ENCODE assay signal across 24 cellular contexts in the genomic region with DNA sequence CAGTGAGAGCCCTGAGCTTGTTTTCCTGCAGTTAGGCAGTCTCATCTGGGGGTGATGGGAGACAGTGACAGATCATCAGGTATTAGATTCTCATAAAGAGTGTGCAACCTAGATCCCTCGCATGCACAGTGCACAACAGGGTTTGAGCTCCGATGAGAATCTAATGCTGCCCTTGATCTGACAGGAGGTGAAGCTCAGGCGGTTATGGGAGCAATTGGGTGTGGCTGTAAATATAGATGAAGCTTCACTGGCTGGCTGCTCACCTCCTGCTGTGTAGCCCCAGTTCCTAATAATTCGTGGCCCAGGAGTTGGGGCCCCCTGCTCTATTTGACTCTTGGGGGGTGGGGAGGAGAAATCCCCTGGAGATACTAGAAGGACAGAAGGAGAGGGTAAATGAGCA.
DNase-seq lines count a peak whose midpoint lies in the region; ATAC-seq and TF ChIP-seq lines count a peak whose summit lies in the region.
"Had no signal": no experiment of that assay in that cellular context is flagged by ENCODE, and none has a peak within 500 bp of the region (broad histone marks: within the 10 kb centered on the region; RNA-seq: fewer than 3 reads in every experiment).

No MANE protein-coding gene starts in this region.

- DNase-seq in activated CD8-positive, alpha-beta T cell treated with anti-CD3 and anti-CD28 coated beads, Interleukin-2, amount 10 ng/mL, durations not matched to agents 7 days and 5 days, result no peak
- DNase-seq in activated CD8-positive, alpha-beta T cell treated with anti-CD3 and anti-CD28 coated beads for 36 hours, result no peak
- no peak for DNase-seq in CD8-positive, alpha-beta memory T cell
- no peak for DNase-seq in activated CD4-positive, alpha-beta memory T cell treated with anti-CD3 and anti-CD28 coated beads for 36 hours
- DNase-seq in stimulated activated effector memory CD8-positive, alpha-beta T cell treated with anti-CD3 and anti-CD28 coated beads, Interleukin-12 subunit alpha, Interleukin-12 subunit beta, amount 100 ng/mL, for 72 hours (ENCODE audit: low spot score in 2 of 2), result no peak
- DNase-seq in osteocyte (ENCODE audit: extremely low spot score, unreplicated experiment) (no peak), NCI-H1694 (lab: John Stamatoyannopoulos, UW) (no peak), glutamatergic neuron (no peak)
- DNase-seq: activated CD8-positive, alpha-beta memory T cell treated with anti-CD3 and anti-CD28 coated beads, Interleukin-2, amount 10 ng/mL, durations not matched to agents 7 days and 5 days; adrenal gland; effector memory CD4-positive, alpha-beta T cell; foreskin fibroblast; heart right ventricle; NCI-H1105; NCI-H2081 treated with DMSO at 0.1 percent for 48 hours; NCI-H345; nucleus accumbens; Right ventricle myocardium superior; stimulated activated CD8-positive, alpha-beta memory T cell treated with anti-CD3 and anti-CD28 coated beads, Interleukin-4, amount 100 ng/mL, for 48 hours; upper lobe of left lung had no signal

- H3K27ac Mint-ChIP-seq in activated CD8-positive, alpha-beta T cell treated with anti-CD3 and anti-CD28 coated beads, Interleukin-2, amount 10 ng/mL, durations not matched to agents 7 days and 5 days, result peak overlapping the region; percentile 70
- no peak overlapping the region for H3K27ac Mint-ChIP-seq in activated CD8-positive, alpha-beta T cell treated with anti-CD3 and anti-CD28 coated beads for 36 hours
- peak overlapping the region; percentile 24 to 89 (median 84) for H3K27ac Mint-ChIP-seq in CD8-positive, alpha-beta memory T cell
- H3K27ac Mint-ChIP-seq in activated CD4-positive, alpha-beta memory T cell treated with anti-CD3 and anti-CD28 coated beads for 36 hours, result peak overlapping the region; percentile 44
- H3K27ac Mint-ChIP-seq in stimulated activated effector memory CD8-positive, alpha-beta T cell treated with anti-CD3 and anti-CD28 coated beads, Interleukin-12 subunit alpha, Interleukin-12 subunit beta, amount 100 ng/mL, for 72 hours, result peak overlapping the region; percentile 18
- H3K27ac Mint-ChIP-seq in osteocyte (ENCODE audit: unreplicated experiment) (no peak overlapping the region), glutamatergic neuron (ENCODE audit: unreplicated experiment) (no peak overlapping the region)
- H3K27ac Mint-ChIP-seq: activated CD8-positive, alpha-beta memory T cell treated with anti-CD3 and anti-CD28 coated beads, Interleukin-2, amount 10 ng/mL, durations not matched to agents 7 days and 5 days had no signal

- CTCF ChIA-PET in activated CD8-positive, alpha-beta T cell treated with anti-CD3 and anti-CD28 coated beads, Interleukin-2, amount 10 ng/mL, durations not matched to agents 7 days and 5 days (lab: Charles Lee), result interaction anchor here (1.2 kb wide), 1 partner anchor 9 kb away, joined by 4 read pairs; no protein-coding TSS in a partner anchor
- CTCF ChIA-PET in activated CD8-positive, alpha-beta T cell treated with anti-CD3 and anti-CD28 coated beads for 36 hours (lab: Charles Lee), result interaction anchor here (2.6 kb wide), 1 partner anchor 24 kb away, joined by 8 read pairs; no protein-coding TSS in a partner anchor
- CTCF ChIA-PET in CD8-positive, alpha-beta memory T cell (lab: Charles Lee), result no interaction called here
- CTCF ChIA-PET in activated CD4-positive, alpha-beta memory T cell treated with anti-CD3 and anti-CD28 coated beads for 36 hours (lab: Charles Lee), result interaction anchor here (1.2 kb wide), 1 partner anchor 12 kb away, joined by 3 read pairs; no protein-coding TSS in a partner anchor

- peaks cover 9% of the 10 kb centered on the region for H3K9me3 Mint-ChIP-seq in activated CD8-positive, alpha-beta T cell treated with anti-CD3 and anti-CD28 coated beads, Interleukin-2, amount 10 ng/mL, durations not matched to agents 7 days and 5 days (ENCODE audit: insufficient read depth)
- peaks cover 7% of the 10 kb centered on the region for H3K9me3 Mint-ChIP-seq in activated CD8-positive, alpha-beta T cell treated with anti-CD3 and anti-CD28 coated beads for 36 hours
- no peaks in the 10 kb centered on the region for H3K9me3 Mint-ChIP-seq in CD8-positive, alpha-beta memory T cell
- no peaks in the 10 kb centered on the region for H3K9me3 Mint-ChIP-seq in activated CD4-positive, alpha-beta memory T cell treated with anti-CD3 and anti-CD28 coated beads for 36 hours
- H3K9me3 Mint-ChIP-seq in stimulated activated effector memory CD8-positive, alpha-beta T cell treated with anti-CD3 and anti-CD28 coated beads, Interleukin-12 subunit alpha, Interleukin-12 subunit beta, amount 100 ng/mL, for 72 hours, result peaks cover 2% of the 10 kb centered on the region
- no peaks in the 10 kb centered on the region for H3K9me3 Mint-ChIP-seq in osteocyte (ENCODE audit: unreplicated experiment)
- no peaks in the 10 kb centered on the region for H3K9me3 Mint-ChIP-seq in glutamatergic neuron (ENCODE audit: unreplicated experiment)
- H3K9me3 Mint-ChIP-seq: brain had no signal

- intact Hi-C loops in activated CD8-positive, alpha-beta T cell treated with anti-CD3 and anti-CD28 coated beads for 36 hours (cut with micrococcal nuclease), result no loop called here
- intact Hi-C loops in activated CD4-positive, alpha-beta memory T cell treated with anti-CD3 and anti-CD28 coated beads for 36 hours (cut with micrococcal nuclease), result no loop called here

- H3K4me3 Mint-ChIP-seq in activated CD8-positive, alpha-beta T cell treated with anti-CD3 and anti-CD28 coated beads, Interleukin-2, amount 10 ng/mL, durations not matched to agents 7 days and 5 days, result no peak overlapping the region
- no peak overlapping the region for H3K4me3 Mint-ChIP-seq in activated CD8-positive, alpha-beta T cell treated with anti-CD3 and anti-CD28 coated beads for 36 hours
- H3K4me3 Mint-ChIP-seq in CD8-positive, alpha-beta memory T cell, result peak overlapping the region in 3 of 7 donors; percentile 30 to 65 (median 32)
- no peak overlapping the region for H3K4me3 Mint-ChIP-seq in activated CD4-positive, alpha-beta memory T cell treated with anti-CD3 and anti-CD28 coated beads for 36 hours
- H3K4me3 Mint-ChIP-seq in stimulated activated effector memory CD8-positive, alpha-beta T cell treated with anti-CD3 and anti-CD28 coated beads, Interleukin-12 subunit alpha, Interleukin-12 subunit beta, amount 100 ng/mL, for 72 hours, result no peak overlapping the region
- H3K4me3 Mint-ChIP-seq in osteocyte (ENCODE audit: unreplicated experiment) (no peak overlapping the region), glutamatergic neuron (ENCODE audit: unreplicated experiment) (no peak overlapping the region)
- H3K4me3 Mint-ChIP-seq: activated CD8-positive, alpha-beta memory T cell treated with anti-CD3 and anti-CD28 coated beads, Interleukin-2, amount 10 ng/mL, durations not matched to agents 7 days and 5 days; brain had no signal

- TF ChIP-seq CTCF in activated CD8-positive, alpha-beta T cell treated with anti-CD3 and anti-CD28 coated beads for 36 hours (IDR thresholded peaks at IDR 0.05), result no peak
- no peak for TF ChIP-seq CTCF in osteocyte (IDR thresholded peaks at IDR 0.05)
- TF ChIP-seq CTCF in glutamatergic neuron (IDR thresholded peaks at IDR 0.05; ENCODE audit: partially characterized antibody, unreplicated experiment), result no peak

- no peaks in the 10 kb centered on the region for H3K27me3 Mint-ChIP-seq in activated CD8-positive, alpha-beta T cell treated with anti-CD3 and anti-CD28 coated beads, Interleukin-2, amount 10 ng/mL, durations not matched to agents 7 days and 5 days (ENCODE audit: low read depth)
- H3K27me3 Mint-ChIP-seq in activated CD8-positive, alpha-beta T cell treated with anti-CD3 and anti-CD28 coated beads for 36 hours, result no peaks in the 10 kb centered on the region
- no peaks in the 10 kb centered on the region for H3K27me3 Mint-ChIP-seq in CD8-positive, alpha-beta memory T cell
- H3K27me3 Mint-ChIP-seq in activated CD4-positive, alpha-beta memory T cell treated with anti-CD3 and anti-CD28 coated beads for 36 hours, result no peaks in the 10 kb centered on the region
- H3K27me3 Mint-ChIP-seq in osteocyte (ENCODE audit: unreplicated experiment) (peaks cover 7% of the 10 kb centered on the region), glutamatergic neuron (ENCODE audit: unreplicated experiment) (no peaks in the 10 kb centered on the region)
- H3K27me3 Mint-ChIP-seq: activated CD8-positive, alpha-beta memory T cell treated with anti-CD3 and anti-CD28 coated beads, Interleukin-2, amount 10 ng/mL, durations not matched to agents 7 days and 5 days; brain had no signal

- no peaks in the 10 kb centered on the region for H3K36me3 ChIP-seq in CD8-positive, alpha-beta memory T cell (ENCODE audit: insufficient read depth, low read length)
- H3K36me3 ChIP-seq: adrenal gland, HAP-1, heart right ventricle, upper lobe of left lung had no signal

- H3K27me3 ChIP-seq in CD8-positive, alpha-beta memory T cell (ENCODE audit: insufficient read depth, low read length, poor library complexity, severe bottlenecking), result no peaks in the 10 kb centered on the region
- H3K27me3 ChIP-seq: adrenal gland, heart right ventricle, upper lobe of left lung had no signal

- POLR2A ChIA-PET in activated CD8-positive, alpha-beta T cell treated with anti-CD3 and anti-CD28 coated beads, Interleukin-2, amount 10 ng/mL, durations not matched to agents 7 days and 5 days (lab: Charles Lee), result interaction anchor here (6.2 kb wide), 1 partner anchor 309 kb away, joined by 49 read pairs; a partner anchor contains a TSS
- POLR2A ChIA-PET in activated CD8-positive, alpha-beta T cell treated with anti-CD3 and anti-CD28 coated beads for 36 hours (lab: Charles Lee), result no interaction called here
- POLR2A ChIA-PET in CD8-positive, alpha-beta memory T cell (lab: Charles Lee), result no interaction called here
- POLR2A ChIA-PET in activated CD4-positive, alpha-beta memory T cell treated with anti-CD3 and anti-CD28 coated beads for 36 hours (lab: Charles Lee), result interaction anchor here (0.6 to 1.3 kb wide), 2 partner anchors 10 to 309 kb away, joined by 3 to 4 read pairs; a partner anchor contains a TSS

- no peak overlapping the region for H3K4me3 ChIP-seq in CD8-positive, alpha-beta memory T cell (ENCODE audit: low read length)
- H3K4me3 ChIP-seq: A549, adrenal gland, HAP-1, heart right ventricle, upper lobe of left lung had no signal

- peaks cover 80% of the 10 kb centered on the region for H3K4me1 Mint-ChIP-seq in activated CD8-positive, alpha-beta T cell treated with anti-CD3 and anti-CD28 coated beads, Interleukin-2, amount 10 ng/mL, durations not matched to agents 7 days and 5 days (ENCODE audit: low read depth)
- H3K4me1 Mint-ChIP-seq in activated CD8-positive, alpha-beta T cell treated with anti-CD3 and anti-CD28 coated beads for 36 hours (ENCODE audit: low read depth), result peaks cover 73% of the 10 kb centered on the region
- peaks cover 81 to 90% (median 86%) of the 10 kb centered on the region in 3 donors for H3K4me1 Mint-ChIP-seq in CD8-positive, alpha-beta memory T cell
- H3K4me1 Mint-ChIP-seq in activated CD4-positive, alpha-beta memory T cell treated with anti-CD3 and anti-CD28 coated beads for 36 hours (ENCODE audit: low read depth), result peaks cover 85% of the 10 kb centered on the region
- peaks cover 73% of the 10 kb centered on the region for H3K4me1 Mint-ChIP-seq in stimulated activated effector memory CD8-positive, alpha-beta T cell treated with anti-CD3 and anti-CD28 coated beads, Interleukin-12 subunit alpha, Interleukin-12 subunit beta, amount 100 ng/mL, for 72 hours
- H3K4me1 Mint-ChIP-seq in osteocyte (ENCODE audit: unreplicated experiment) (no peaks in the 10 kb centered on the region), glutamatergic neuron (ENCODE audit: low read depth, unreplicated experiment) (peaks cover 7% of the 10 kb centered on the region)

- H3K4me1 ChIP-seq in CD8-positive, alpha-beta memory T cell (ENCODE audit: insufficient read depth, low read length), result peaks cover 88% of the 10 kb centered on the region
- H3K4me1 ChIP-seq: A549, adrenal gland, HAP-1 had no signal

- no peaks in the 10 kb centered on the region for H3K9me3 ChIP-seq in CD8-positive, alpha-beta memory T cell (ENCODE audit: low read length)
- H3K9me3 ChIP-seq: A549, adrenal gland, HAP-1, heart right ventricle, upper lobe of left lung had no signal

- no peak for ATAC-seq in activated CD8-positive, alpha-beta T cell treated with anti-CD3 and anti-CD28 coated beads, Interleukin-2, amount 10 ng/mL, durations not matched to agents 7 days and 5 days
- ATAC-seq in activated CD8-positive, alpha-beta T cell treated with anti-CD3 and anti-CD28 coated beads for 36 hours, result no peak
- ATAC-seq in stimulated activated effector memory CD8-positive, alpha-beta T cell treated with anti-CD3 and anti-CD28 coated beads, Interleukin-12 subunit alpha, Interleukin-12 subunit beta, amount 100 ng/mL, for 72 hours, result no peak
- ATAC-seq: A549; activated CD8-positive, alpha-beta memory T cell treated with anti-CD3 and anti-CD28 coated beads, Interleukin-2, amount 10 ng/mL, durations not matched to agents 7 days and 5 days; heart right ventricle; HepG2 had no signal

- no peak overlapping the region for H3K27ac ChIP-seq in CD8-positive, alpha-beta memory T cell (ENCODE audit: low read depth, low read length)
- H3K27ac ChIP-seq: A549, adrenal gland, heart right ventricle, upper lobe of left lung had no signal

- H3K36me3 Mint-ChIP-seq in activated CD8-positive, alpha-beta T cell treated with anti-CD3 and anti-CD28 coated beads, Interleukin-2, amount 10 ng/mL, durations not matched to agents 7 days and 5 days (ENCODE audit: low read depth), result peaks cover 30% of the 10 kb centered on the region
- H3K36me3 Mint-ChIP-seq in activated CD8-positive, alpha-beta T cell treated with anti-CD3 and anti-CD28 coated beads for 36 hours (ENCODE audit: low read depth), result peaks cover 11% of the 10 kb centered on the region
- H3K36me3 Mint-ChIP-seq in CD8-positive, alpha-beta memory T cell, result peaks cover 0 to 6% (median 2%) of the 10 kb centered on the region in 3 donors
- peaks cover 4% of the 10 kb centered on the region for H3K36me3 Mint-ChIP-seq in activated CD4-positive, alpha-beta memory T cell treated with anti-CD3 and anti-CD28 coated beads for 36 hours
- no peaks in the 10 kb centered on the region for H3K36me3 Mint-ChIP-seq in stimulated activated effector memory CD8-positive, alpha-beta T cell treated with anti-CD3 and anti-CD28 coated beads, Interleukin-12 subunit alpha, Interleukin-12 subunit beta, amount 100 ng/mL, for 72 hours
- no peaks in the 10 kb centered on the region for H3K36me3 Mint-ChIP-seq in osteocyte (ENCODE audit: unreplicated experiment)
- no peaks in the 10 kb centered on the region for H3K36me3 Mint-ChIP-seq in glutamatergic neuron (ENCODE audit: unreplicated experiment)
- H3K36me3 Mint-ChIP-seq: brain had no signal

Comparison
In these comparisons a context has a peak if more than half of its experiments do, and no peak if none do; other contexts are left out.
1. H3K27ac Mint-ChIP-seq: peak in activated CD8-positive, alpha-beta T cell treated with anti-CD3 and anti-CD28 coated beads, Interleukin-2, amount 10 ng/mL, durations not matched to agents 7 days and 5 days (single experiment), CD8-positive, alpha-beta memory T cell (8 of 8), activated CD4-positive, alpha-beta memory T cell treated with anti-CD3 and anti-CD28 coated beads for 36 hours (single experiment) and stimulated activated effector memory CD8-positive, alpha-beta T cell treated with anti-CD3 and anti-CD28 coated beads, Interleukin-12 subunit alpha, Interleukin-12 subunit beta, amount 100 ng/mL, for 72 hours (single experiment); none in activated CD8-positive, alpha-beta T cell treated with anti-CD3 and anti-CD28 coated beads for 36 hours (single experiment), osteocyte (single experiment) and glutamatergic neuron (single experiment).
2. POLR2A ChIA-PET loops: an anchor here in activated CD8-positive, alpha-beta T cell treated with anti-CD3 and anti-CD28 coated beads, Interleukin-2, amount 10 ng/mL, durations not matched to agents 7 days and 5 days (6.2 kb wide) and activated CD4-positive, alpha-beta memory T cell treated with anti-CD3 and anti-CD28 coated beads for 36 hours (0.6 to 1.3 kb wide); none called in activated CD8-positive, alpha-beta T cell treated with anti-CD3 and anti-CD28 coated beads for 36 hours and CD8-positive, alpha-beta memory T cell.